Comparison of ENCODE assay signal across 8 cellular contexts in the genomic region with DNA sequence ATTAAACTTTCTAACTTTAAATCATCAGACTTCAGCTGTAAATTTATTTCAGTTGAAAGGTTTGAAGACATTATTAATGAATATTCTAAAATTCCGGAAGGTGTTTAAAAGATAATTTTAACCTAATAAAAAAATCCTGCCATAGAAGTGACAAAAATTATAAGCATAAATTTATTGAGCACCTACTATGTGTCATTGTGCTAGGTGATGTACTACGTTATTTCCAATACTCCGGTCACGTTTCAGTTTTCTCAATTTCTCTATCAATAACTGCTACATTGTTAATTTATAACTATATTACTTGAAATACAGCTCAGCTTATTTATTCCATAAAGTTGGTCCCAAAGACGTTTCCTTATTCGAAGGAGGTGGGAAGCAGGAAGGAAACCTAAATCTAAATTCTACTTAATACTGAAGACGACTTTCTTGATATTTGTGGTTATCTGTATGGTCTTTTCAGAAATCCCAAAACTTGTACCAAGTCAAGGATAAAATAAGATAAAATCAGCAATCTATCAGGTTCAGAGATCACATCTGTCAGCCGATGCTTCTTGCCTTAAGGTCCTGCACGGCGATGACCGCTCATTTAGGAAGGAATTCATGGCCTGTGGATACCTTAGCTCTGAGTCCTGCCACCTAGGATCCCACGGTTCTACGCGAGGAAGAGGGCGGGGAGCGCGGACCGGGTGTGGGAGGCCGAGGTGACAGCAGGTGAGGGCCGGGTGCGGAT. TPM values are rescaled to one million over a fixed set of nuclear protein-coding genes. Genes with fewer than 3 reads are reported as not detected.
DNase-seq lines count a peak whose midpoint lies in the region; ATAC-seq and TF ChIP-seq lines count a peak whose summit lies in the region.

No MANE protein-coding gene starts in this region.

- no peak for ATAC-seq in naive thymus-derived CD8-positive, alpha-beta T cell
- ATAC-seq in HG03175 (IDR thresholded peaks at IDR 0.05; ENCODE audit: unreplicated experiment) (no peak), GM19455 (IDR thresholded peaks at IDR 0.05; ENCODE audit: unreplicated experiment) (no peak)

- H3K27me3 ChIP-seq in Caco-2 (replicated peaks; ENCODE audit: control insufficient read depth, insufficient read depth, low read length) (peaks cover 2% of the 10 kb centered on the region), SJSA1 (replicated peaks) (no peaks in the 10 kb centered on the region), tibial artery (no peaks in the 10 kb centered on the region)

- H3K4me3 Mint-ChIP-seq in Caco-2 (ENCODE audit: unreplicated experiment) (peak overlapping the region; percentile 91), chondrocyte (ENCODE audit: unreplicated experiment) (peak overlapping the region; percentile 98)
- peak overlapping the region; percentile 85 to 99 (median 98) for H3K4me3 Mint-ChIP-seq in naive thymus-derived CD8-positive, alpha-beta T cell

- CTCF ChIA-PET in Caco-2 (lab: Charles Lee) = no interaction called here

- POLR2A ChIA-PET in Caco-2 (lab: Charles Lee) = no interaction called here
- POLR2A ChIA-PET in naive thymus-derived CD8-positive, alpha-beta T cell (lab: Charles Lee) = interaction anchor here (1.1 to 3.3 kb wide), 3 partner anchors 286 to 533 kb away, joined by 3 to 20 read pairs (median 5); partner anchors contain the start of gene ZNF438

- H3K36me3 ChIP-seq in Caco-2 (ENCODE audit: control insufficient read depth, insufficient read depth, low read length) = no peaks in the 10 kb centered on the region
- peaks cover 20% of the 10 kb centered on the region for H3K36me3 ChIP-seq in SJSA1
- no peaks in the 10 kb centered on the region for H3K36me3 ChIP-seq in tibial artery

- intact Hi-C loops in Caco-2 (cut with micrococcal nuclease; ENCODE audit: unreplicated experiment) = loop anchor here (2.0 to 10.0 kb wide), 2 partner anchors 285 to 447 kb away; no protein-coding TSS in a partner anchor
- intact Hi-C loops in tibial artery (cut with DNase I; ENCODE audit: low total_unique reads) = loop anchor here (10.0 kb wide), 3 partner anchors 283 to 447 kb away; partner anchors contain the start of gene ZNF438

- H3K36me3 Mint-ChIP-seq in Caco-2 (ENCODE audit: insufficient read depth, unreplicated experiment) (peaks cover 7% of the 10 kb centered on the region), chondrocyte (ENCODE audit: low read depth) (peaks cover 2% of the 10 kb centered on the region)
- peaks cover 0 to 4% (median 2%) of the 10 kb centered on the region in 3 donors for H3K36me3 Mint-ChIP-seq in naive thymus-derived CD8-positive, alpha-beta T cell

- DNase-seq in Caco-2 (peak in 1 of 2 experiments; percentile 46), SJSA1 (ENCODE audit: low read depth in 1 of 2, low spot score in 2 of 2) (no peak), chondrocyte (ENCODE audit: low spot score) (no peak), tibial artery (no peak), NK-92 (lab: John Stamatoyannopoulos, UW; ENCODE audit: unreplicated experiment) (no peak)
- peak in 3 of 10 donors; percentile 57 to 82 (median 70) for DNase-seq in naive thymus-derived CD8-positive, alpha-beta T cell

- H3K4me1 Mint-ChIP-seq in Caco-2 (ENCODE audit: low read depth, unreplicated experiment) (no peaks in the 10 kb centered on the region), chondrocyte (ENCODE audit: low read depth) (peaks cover 43% of the 10 kb centered on the region)
- H3K4me1 Mint-ChIP-seq in naive thymus-derived CD8-positive, alpha-beta T cell = peaks cover 17 to 47% (median 31%) of the 10 kb centered on the region in 4 donors

- H3K4me1 ChIP-seq in Caco-2 (peaks cover 11% of the 10 kb centered on the region), SJSA1 (replicated peaks) (peaks cover 42% of the 10 kb centered on the region), tibial artery (peaks cover 0 to 25% (median 6%) of the 10 kb centered on the region in 4 donors)

- H3K9me3 ChIP-seq in Caco-2 (no peaks in the 10 kb centered on the region), SJSA1 (replicated peaks) (no peaks in the 10 kb centered on the region), tibial artery (no peaks in the 10 kb centered on the region)

- no peak overlapping the region for H3K27ac Mint-ChIP-seq in Caco-2 (ENCODE audit: unreplicated experiment)
- H3K27ac Mint-ChIP-seq in chondrocyte (ENCODE audit: unreplicated experiment) = peak overlapping the region; percentile 97
- H3K27ac Mint-ChIP-seq in naive thymus-derived CD8-positive, alpha-beta T cell = peak overlapping the region; percentile 94 to 100 (median 98)

- H3K4me3 ChIP-seq in Caco-2 (ENCODE audit: low read depth, low read length) = peak overlapping the region; percentile 66
- peak overlapping the region; percentile 95 for H3K4me3 ChIP-seq in SJSA1
- peak overlapping the region; percentile 98 to 99 for H3K4me3 ChIP-seq in tibial artery

- no TSS peak for BruUV-seq in Caco-2 (replicated peaks; lab: Mats Ljungman, UMichigan)

- H3K27me3 Mint-ChIP-seq in Caco-2 (ENCODE audit: insufficient read depth, unreplicated experiment) = peaks cover 40% of the 10 kb centered on the region
- H3K27me3 Mint-ChIP-seq in chondrocyte (ENCODE audit: low read depth) = no peaks in the 10 kb centered on the region
- H3K27me3 Mint-ChIP-seq in naive thymus-derived CD8-positive, alpha-beta T cell = peaks cover 0 to 2% (median 0%) of the 10 kb centered on the region in 5 donors

- no peak for TF ChIP-seq CTCF in Caco-2 (IDR thresholded peaks at IDR 0.05; ENCODE audit: insufficient read depth in 1 of 2, low read depth in 1 of 2, low read length in 1 of 2, severe bottlenecking in 1 of 2, unreplicated experiment in 1 of 2)
- TF ChIP-seq CTCF in chondrocyte (IDR thresholded peaks at IDR 0.05) = no peak
- TF ChIP-seq CTCF in tibial artery (IDR thresholded peaks at IDR 0.05) = no peak

- H3K27ac ChIP-seq in SJSA1 = peak overlapping the region; percentile 96
- peak overlapping the region; percentile 97 to 98 for H3K27ac ChIP-seq in tibial artery

- H3K9me3 Mint-ChIP-seq in Caco-2 (ENCODE audit: unreplicated experiment) = no peaks in the 10 kb centered on the region
- H3K9me3 Mint-ChIP-seq in chondrocyte (ENCODE audit: low read depth) = no peaks in the 10 kb centered on the region
- peaks cover 0 to 2% (median 0%) of the 10 kb centered on the region in 9 donors for H3K9me3 Mint-ChIP-seq in naive thymus-derived CD8-positive, alpha-beta T cell

RNA-seq across cellular contexts. Expression of gene ZEB1, which starts 1.2 kb away (rescaled TPM):
- not detected in 2 replicates for total RNA-seq in Caco-2 (2022)
- total RNA-seq in SJSA1 (2014; rRNA removed; shearing (Covaris generic)) = 67.3 and 87.4 TPM in 2 replicates
- total RNA-seq in chondrocyte = 63.1 to 99.0 TPM (median 63.3 TPM) in 3 replicates
- total RNA-seq in naive thymus-derived CD8-positive, alpha-beta T cell = 10 to 100 TPM; 65.3 to 72.4 TPM
- polyA plus RNA-seq in naive thymus-derived CD8-positive, alpha-beta T cell = 10 to 100 TPM; 25.2 to 35.6 (median 27.2) TPM

Comparison
In these comparisons a context has a peak if more than half of its experiments do, and no peak if none do; other contexts are left out.
1. RNA of gene ZEB1, which starts 1.2 kb away (total RNA-seq): 65.3 to 72.4 TPM in naive thymus-derived CD8-positive, alpha-beta T cell, 67.3 to 87.4 TPM in SJSA1 and 63.1 to 99.0 TPM in chondrocyte; not detected in Caco-2; every median in the first group is over 10 times any median in the second.
2. Peak in every context shown above with its lines, with median percentiles within 50 percentile points of each other: H3K4me3 ChIP-seq and H3K4me3 Mint-ChIP-seq.